ENCODE assay signal across 2 cellular contexts in genomic region chr2:187502467-187502866, GRCh38.
TF ChIP-seq lines count a peak whose summit lies in the region.

No MANE protein-coding gene starts in this region.

TF ChIP-seq in SK-N-SH, 30 proteins besides CTCF, POLR2A, EP300 and RAD21:
- TF ChIP-seq RFX5 (IDR thresholded peaks at IDR 0.05; ENCODE audit: low read length) (no peak), MEF2A (IDR thresholded peaks at IDR 0.05; ENCODE audit: borderline replicate concordance, low read depth) (no peak), TEAD4 (IDR thresholded peaks at IDR 0.05; ENCODE audit: borderline replicate concordance, insufficient read depth) (no peak), EZH2phosphoT487 (IDR thresholded peaks at IDR 0.05; ENCODE audit: borderline replicate concordance, low read depth) (no peak), CHD2 (IDR thresholded peaks at IDR 0.05; ENCODE audit: low read length, partially characterized antibody) (no peak), MAX (IDR thresholded peaks at IDR 0.05; ENCODE audit: low read depth) (no peak), ELF1 (IDR thresholded peaks at IDR 0.05) (no peak), SIN3A (IDR thresholded peaks at IDR 0.05; ENCODE audit: borderline replicate concordance, low read depth, low read length) (no peak), SMC3 (IDR thresholded peaks at IDR 0.05; ENCODE audit: low read depth, low read length) (no peak), FOXM1 (IDR thresholded peaks at IDR 0.05; ENCODE audit: low read depth) (no peak), GATA2 (CRISPR knock-in tag; IDR thresholded peaks at IDR 0.05) (no peak), TAF1 (IDR thresholded peaks at IDR 0.05; ENCODE audit: borderline replicate concordance, low read depth, low read length) (no peak), NRF1 (IDR thresholded peaks at IDR 0.05; ENCODE audit: low read depth, low read length) (no peak), FOSL2 (IDR thresholded peaks at IDR 0.05; ENCODE audit: borderline replicate concordance, low read depth) (no peak), POLR2AphosphoS5 (IDR thresholded peaks at IDR 0.05; ENCODE audit: low read depth, low read length) (no peak), USF1 (IDR thresholded peaks at IDR 0.05; ENCODE audit: borderline replicate concordance, low read depth) (no peak), FOXJ3 (CRISPR knock-in tag; IDR thresholded peaks at IDR 0.05) (no peak)
- TF ChIP-seq, protein P1, sequence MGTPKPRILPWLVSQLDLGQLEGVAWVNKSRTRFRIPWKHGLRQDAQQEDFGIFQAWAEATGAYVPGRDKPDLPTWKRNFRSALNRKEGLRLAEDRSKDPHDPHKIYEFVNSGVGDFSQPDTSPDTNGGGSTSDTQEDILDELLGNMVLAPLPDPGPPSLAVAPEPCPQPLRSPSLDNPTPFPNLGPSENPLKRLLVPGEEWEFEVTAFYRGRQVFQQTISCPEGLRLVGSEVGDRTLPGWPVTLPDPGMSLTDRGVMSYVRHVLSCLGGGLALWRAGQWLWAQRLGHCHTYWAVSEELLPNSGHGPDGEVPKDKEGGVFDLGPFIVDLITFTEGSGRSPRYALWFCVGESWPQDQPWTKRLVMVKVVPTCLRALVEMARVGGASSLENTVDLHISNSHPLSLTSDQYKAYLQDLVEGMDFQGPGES (IDR thresholded peaks at IDR 0.05; ENCODE audit: low read depth, low read length), result no peak
- TF ChIP-seq, protein P2, sequence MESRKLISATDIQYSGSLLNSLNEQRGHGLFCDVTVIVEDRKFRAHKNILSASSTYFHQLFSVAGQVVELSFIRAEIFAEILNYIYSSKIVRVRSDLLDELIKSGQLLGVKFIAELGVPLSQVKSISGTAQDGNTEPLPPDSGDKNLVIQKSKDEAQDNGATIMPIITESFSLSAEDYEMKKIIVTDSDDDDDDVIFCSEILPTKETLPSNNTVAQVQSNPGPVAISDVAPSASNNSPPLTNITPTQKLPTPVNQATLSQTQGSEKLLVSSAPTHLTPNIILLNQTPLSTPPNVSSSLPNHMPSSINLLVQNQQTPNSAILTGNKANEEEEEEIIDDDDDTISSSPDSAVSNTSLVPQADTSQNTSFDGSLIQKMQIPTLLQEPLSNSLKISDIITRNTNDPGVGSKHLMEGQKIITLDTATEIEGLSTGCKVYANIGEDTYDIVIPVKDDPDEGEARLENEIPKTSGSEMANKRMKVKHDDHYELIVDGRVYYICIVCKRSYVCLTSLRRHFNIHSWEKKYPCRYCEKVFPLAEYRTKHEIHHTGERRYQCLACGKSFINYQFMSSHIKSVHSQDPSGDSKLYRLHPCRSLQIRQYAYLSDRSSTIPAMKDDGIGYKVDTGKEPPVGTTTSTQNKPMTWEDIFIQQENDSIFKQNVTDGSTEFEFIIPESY (IDR thresholded peaks at IDR 0.05; ENCODE audit: borderline replicate concordance, low read depth), result no peak
- TF ChIP-seq, protein P3, sequence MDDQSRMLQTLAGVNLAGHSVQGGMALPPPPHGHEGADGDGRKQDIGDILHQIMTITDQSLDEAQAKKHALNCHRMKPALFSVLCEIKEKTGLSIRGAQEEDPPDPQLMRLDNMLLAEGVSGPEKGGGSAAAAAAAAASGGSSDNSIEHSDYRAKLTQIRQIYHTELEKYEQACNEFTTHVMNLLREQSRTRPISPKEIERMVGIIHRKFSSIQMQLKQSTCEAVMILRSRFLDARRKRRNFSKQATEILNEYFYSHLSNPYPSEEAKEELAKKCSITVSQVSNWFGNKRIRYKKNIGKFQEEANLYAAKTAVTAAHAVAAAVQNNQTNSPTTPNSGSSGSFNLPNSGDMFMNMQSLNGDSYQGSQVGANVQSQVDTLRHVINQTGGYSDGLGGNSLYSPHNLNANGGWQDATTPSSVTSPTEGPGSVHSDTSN (IDR thresholded peaks at IDR 0.05), result no peak
TF ChIP-seq in SK-N-SH: peak in this region for 0.

TF ChIP-seq in SK-N-SH treated with all-trans-retinoic acid at 6 μM for 48 hours, 23 proteins besides CTCF, POLR2A, EP300 and RAD21:
- TF ChIP-seq ZNF70 (CRISPR knock-in tag; IDR thresholded peaks at IDR 0.05) (no peak), TOX (CRISPR knock-in tag; IDR thresholded peaks at IDR 0.05; ENCODE audit: borderline replicate concordance) (no peak), CSDC2 (CRISPR knock-in tag; IDR thresholded peaks at IDR 0.05) (no peak), ARNTL (CRISPR knock-in tag; IDR thresholded peaks at IDR 0.05; ENCODE audit: borderline replicate concordance, low read depth) (no peak), OSR1 (CRISPR knock-in tag; IDR thresholded peaks at IDR 0.05) (no peak)
- TF ChIP-seq, protein P4, sequence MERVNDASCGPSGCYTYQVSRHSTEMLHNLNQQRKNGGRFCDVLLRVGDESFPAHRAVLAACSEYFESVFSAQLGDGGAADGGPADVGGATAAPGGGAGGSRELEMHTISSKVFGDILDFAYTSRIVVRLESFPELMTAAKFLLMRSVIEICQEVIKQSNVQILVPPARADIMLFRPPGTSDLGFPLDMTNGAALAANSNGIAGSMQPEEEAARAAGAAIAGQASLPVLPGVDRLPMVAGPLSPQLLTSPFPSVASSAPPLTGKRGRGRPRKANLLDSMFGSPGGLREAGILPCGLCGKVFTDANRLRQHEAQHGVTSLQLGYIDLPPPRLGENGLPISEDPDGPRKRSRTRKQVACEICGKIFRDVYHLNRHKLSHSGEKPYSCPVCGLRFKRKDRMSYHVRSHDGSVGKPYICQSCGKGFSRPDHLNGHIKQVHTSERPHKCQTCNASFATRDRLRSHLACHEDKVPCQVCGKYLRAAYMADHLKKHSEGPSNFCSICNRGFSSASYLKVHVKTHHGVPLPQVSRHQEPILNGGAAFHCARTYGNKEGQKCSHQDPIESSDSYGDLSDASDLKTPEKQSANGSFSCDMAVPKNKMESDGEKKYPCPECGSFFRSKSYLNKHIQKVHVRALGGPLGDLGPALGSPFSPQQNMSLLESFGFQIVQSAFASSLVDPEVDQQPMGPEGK (CRISPR knock-in tag; IDR thresholded peaks at IDR 0.05; ENCODE audit: borderline replicate concordance), result no peak
TF ChIP-seq in SK-N-SH treated with all-trans-retinoic acid at 6 μM for 48 hours: peak in this region for 0.
